In the genomic region with DNA sequence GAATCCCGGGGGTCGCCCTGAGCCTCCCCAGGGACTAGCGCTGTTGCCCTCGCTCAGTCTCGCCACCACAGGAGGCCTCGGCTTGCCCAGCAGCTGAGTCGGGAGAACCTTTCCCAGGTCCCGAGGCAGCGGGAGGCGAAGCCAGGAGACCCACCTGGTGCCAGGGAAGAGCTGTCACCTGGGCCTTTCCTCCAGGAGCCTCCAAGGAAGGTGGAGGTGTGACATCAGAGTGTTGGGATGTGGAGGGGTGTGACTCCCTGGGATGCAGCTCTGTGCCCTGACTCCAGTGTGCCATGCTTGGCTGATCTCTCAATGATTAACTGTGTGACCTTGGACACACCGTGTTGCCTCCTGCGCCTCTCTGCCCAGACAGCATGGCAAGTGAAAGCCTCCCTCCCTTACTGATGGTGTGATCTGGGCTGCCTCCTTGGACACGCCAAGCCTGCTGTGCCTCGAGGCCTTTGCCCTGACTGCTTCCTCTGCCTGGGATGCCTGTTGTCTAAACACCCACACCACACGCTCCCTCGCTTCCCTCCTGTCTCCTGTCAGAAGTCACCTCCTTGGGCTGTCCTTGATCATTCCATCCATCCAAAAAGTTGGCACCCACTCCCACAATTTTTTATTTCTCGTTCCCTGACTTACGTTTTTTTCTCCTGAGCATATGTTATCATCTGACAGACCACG, we compare ENCODE assay signal across 1 cellular context.
TF ChIP-seq lines count a peak whose summit lies in the region.

No MANE protein-coding gene starts in this region.

TF ChIP-seq in HCT116, 20 proteins besides CTCF, POLR2A, EP300 and RAD21 (continued from another document):
- TF ChIP-seq, protein P1, sequence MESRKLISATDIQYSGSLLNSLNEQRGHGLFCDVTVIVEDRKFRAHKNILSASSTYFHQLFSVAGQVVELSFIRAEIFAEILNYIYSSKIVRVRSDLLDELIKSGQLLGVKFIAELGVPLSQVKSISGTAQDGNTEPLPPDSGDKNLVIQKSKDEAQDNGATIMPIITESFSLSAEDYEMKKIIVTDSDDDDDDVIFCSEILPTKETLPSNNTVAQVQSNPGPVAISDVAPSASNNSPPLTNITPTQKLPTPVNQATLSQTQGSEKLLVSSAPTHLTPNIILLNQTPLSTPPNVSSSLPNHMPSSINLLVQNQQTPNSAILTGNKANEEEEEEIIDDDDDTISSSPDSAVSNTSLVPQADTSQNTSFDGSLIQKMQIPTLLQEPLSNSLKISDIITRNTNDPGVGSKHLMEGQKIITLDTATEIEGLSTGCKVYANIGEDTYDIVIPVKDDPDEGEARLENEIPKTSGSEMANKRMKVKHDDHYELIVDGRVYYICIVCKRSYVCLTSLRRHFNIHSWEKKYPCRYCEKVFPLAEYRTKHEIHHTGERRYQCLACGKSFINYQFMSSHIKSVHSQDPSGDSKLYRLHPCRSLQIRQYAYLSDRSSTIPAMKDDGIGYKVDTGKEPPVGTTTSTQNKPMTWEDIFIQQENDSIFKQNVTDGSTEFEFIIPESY (IDR thresholded peaks at IDR 0.05; ENCODE audit: extremely low read depth, insufficient replicate concordance, low read length), result no peak
- TF ChIP-seq TCF7L2 (IDR thresholded peaks at IDR 0.05; ENCODE audit: borderline replicate concordance, extremely low read depth, insufficient read depth, insufficient read length) (no peak), ZNF274 (IDR thresholded peaks at IDR 0.05; ENCODE audit: low read depth, low read length) (no peak), CBX3 (IDR thresholded peaks at IDR 0.05; ENCODE audit: low read depth) (no peak), MAX (IDR thresholded peaks at IDR 0.05) (no peak), SRF (IDR thresholded peaks at IDR 0.05; ENCODE audit: low read depth) (no peak), FOSL1 (IDR thresholded peaks at IDR 0.05; ENCODE audit: low read depth) (no peak), CEBPB (IDR thresholded peaks at IDR 0.05; ENCODE audit: low read depth) (no peak), EZH2 (IDR thresholded peaks at IDR 0.05) (no peak), YY1 (IDR thresholded peaks at IDR 0.05; ENCODE audit: extremely low read depth, insufficient replicate concordance, low read depth, low read length) (no peak), SP1 (IDR thresholded peaks at IDR 0.05; ENCODE audit: low read depth) (no peak), ELF1 (IDR thresholded peaks at IDR 0.05; ENCODE audit: borderline replicate concordance, low read depth) (no peak), ATF3 (IDR thresholded peaks at IDR 0.05) (no peak)
- TF ChIP-seq, protein P2, sequence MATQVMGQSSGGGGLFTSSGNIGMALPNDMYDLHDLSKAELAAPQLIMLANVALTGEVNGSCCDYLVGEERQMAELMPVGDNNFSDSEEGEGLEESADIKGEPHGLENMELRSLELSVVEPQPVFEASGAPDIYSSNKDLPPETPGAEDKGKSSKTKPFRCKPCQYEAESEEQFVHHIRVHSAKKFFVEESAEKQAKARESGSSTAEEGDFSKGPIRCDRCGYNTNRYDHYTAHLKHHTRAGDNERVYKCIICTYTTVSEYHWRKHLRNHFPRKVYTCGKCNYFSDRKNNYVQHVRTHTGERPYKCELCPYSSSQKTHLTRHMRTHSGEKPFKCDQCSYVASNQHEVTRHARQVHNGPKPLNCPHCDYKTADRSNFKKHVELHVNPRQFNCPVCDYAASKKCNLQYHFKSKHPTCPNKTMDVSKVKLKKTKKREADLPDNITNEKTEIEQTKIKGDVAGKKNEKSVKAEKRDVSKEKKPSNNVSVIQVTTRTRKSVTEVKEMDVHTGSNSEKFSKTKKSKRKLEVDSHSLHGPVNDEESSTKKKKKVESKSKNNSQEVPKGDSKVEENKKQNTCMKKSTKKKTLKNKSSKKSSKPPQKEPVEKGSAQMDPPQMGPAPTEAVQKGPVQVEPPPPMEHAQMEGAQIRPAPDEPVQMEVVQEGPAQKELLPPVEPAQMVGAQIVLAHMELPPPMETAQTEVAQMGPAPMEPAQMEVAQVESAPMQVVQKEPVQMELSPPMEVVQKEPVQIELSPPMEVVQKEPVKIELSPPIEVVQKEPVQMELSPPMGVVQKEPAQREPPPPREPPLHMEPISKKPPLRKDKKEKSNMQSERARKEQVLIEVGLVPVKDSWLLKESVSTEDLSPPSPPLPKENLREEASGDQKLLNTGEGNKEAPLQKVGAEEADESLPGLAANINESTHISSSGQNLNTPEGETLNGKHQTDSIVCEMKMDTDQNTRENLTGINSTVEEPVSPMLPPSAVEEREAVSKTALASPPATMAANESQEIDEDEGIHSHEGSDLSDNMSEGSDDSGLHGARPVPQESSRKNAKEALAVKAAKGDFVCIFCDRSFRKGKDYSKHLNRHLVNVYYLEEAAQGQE (IDR thresholded peaks at IDR 0.05; ENCODE audit: low read depth), result no peak
